Comparison of ENCODE assay signal across 8 cellular contexts in genomic region chr16:88743693-88744519, GRCh38. TPM values are rescaled to one million over a fixed set of nuclear protein-coding genes. Genes with fewer than 3 reads are reported as not detected.
DNase-seq lines count a peak whose midpoint lies in the region; ATAC-seq and TF ChIP-seq lines count a peak whose summit lies in the region.

No MANE protein-coding gene starts in this region.

- no peak overlapping the region for H2AFZ ChIP-seq in DND-41 (ENCODE audit: low read depth, low read length)

- H4K20me1 ChIP-seq in DND-41 (ENCODE audit: insufficient read depth, low read length) = peaks cover 47% of the 10 kb centered on the region

- H3K9ac ChIP-seq in DND-41 (ENCODE audit: low read depth, low read length) = no peak overlapping the region

- DNase-seq in DND-41 (peak; percentile 65), LoVo (ENCODE audit: low spot score) (peak; percentile 34), activated B cell treated with CpG ODN at 0.5 μM for 24 hours (peak; percentile 67), breast epithelium (ENCODE audit: low spot score in 2 of 2) (peak; percentile 58 to 87), iris pigment epithelial cell (ENCODE audit: low read depth) (peak; percentile 51), NCI-H226 (no peak)
- DNase-seq in stimulated activated CD4-positive, alpha-beta T cell treated with anti-CD3 and anti-CD28 coated beads, Interleukin-1b, Interleukin-23, amount 100 ng/mL, for 1 hour (ENCODE audit: low read depth in 2 of 2) = peak; percentile 54 to 69

- TF ChIP-seq CTCF in DND-41 (IDR thresholded peaks at IDR 0.05; ENCODE audit: borderline replicate concordance, extremely low read depth, low read length, poor library complexity, severe bottlenecking) (peak; percentile 82), activated B cell treated with CpG ODN at 0.5 μM for 24 hours (IDR thresholded peaks at IDR 0.05) (peak; percentile 89), breast epithelium (IDR thresholded peaks at IDR 0.05) (peak; percentile 76 to 85 (median 78))

- peaks cover 55% of the 10 kb centered on the region for H3K4me1 Mint-ChIP-seq in activated B cell treated with CpG ODN at 0.5 μM for 24 hours

- H3K36me3 ChIP-seq in DND-41 (ENCODE audit: insufficient read depth, low read length) = peaks cover 55% of the 10 kb centered on the region
- H3K36me3 ChIP-seq in breast epithelium = no peaks in the 10 kb centered on the region

- peaks cover 8% of the 10 kb centered on the region for H3K79me2 ChIP-seq in DND-41 (ENCODE audit: insufficient read depth, low read length)

- H3K4me3 ChIP-seq in DND-41 (ENCODE audit: low read depth in 1 of 2, low read length in 2 of 2) = no peak overlapping the region
- peak overlapping the region in 1 of 3 donors; percentile 9 for H3K4me3 ChIP-seq in breast epithelium

- H3K36me3 Mint-ChIP-seq in activated B cell treated with CpG ODN at 0.5 μM for 24 hours (ENCODE audit: low read depth) = peaks cover 8% of the 10 kb centered on the region

- H3K9me3 Mint-ChIP-seq in activated B cell treated with CpG ODN at 0.5 μM for 24 hours = no peaks in the 10 kb centered on the region

- no peaks in the 10 kb centered on the region for H3K27me3 Mint-ChIP-seq in activated B cell treated with CpG ODN at 0.5 μM for 24 hours

- H3K27ac Mint-ChIP-seq in activated B cell treated with CpG ODN at 0.5 μM for 24 hours = no peak overlapping the region

- no peak overlapping the region for H3K4me3 Mint-ChIP-seq in activated B cell treated with CpG ODN at 0.5 μM for 24 hours

- no peak for TF ChIP-seq POLR2A in breast epithelium (IDR thresholded peaks at IDR 0.05)

- CTCF ChIA-PET in activated B cell treated with CpG ODN at 0.5 μM for 24 hours (lab: Charles Lee) = interaction anchor here (0.6 to 2.0 kb wide), 13 partner anchors 9 to 474 kb away, joined by 3 to 12 read pairs (median 5); partner anchors contain the start of genes GALNS, TRAPPC2L and ZNF778

- no peaks in the 10 kb centered on the region for H3K9me3 ChIP-seq in DND-41 (ENCODE audit: insufficient read depth, low read length, severe bottlenecking)
- no peaks in the 10 kb centered on the region for H3K9me3 ChIP-seq in breast epithelium

- H3K27me3 ChIP-seq in DND-41 (ENCODE audit: insufficient read depth, low read length, poor library complexity) (no peaks in the 10 kb centered on the region), breast epithelium (no peaks in the 10 kb centered on the region)

- peak; percentile 67 for ATAC-seq in DND-41 (ENCODE audit: insufficient read depth, low read depth)
- no peak for ATAC-seq in activated B cell treated with CpG ODN at 0.5 μM for 24 hours (ENCODE audit: low read depth)
- ATAC-seq in HG03378 (IDR thresholded peaks at IDR 0.05; ENCODE audit: unreplicated experiment) = no peak

- no peak overlapping the region for H3K27ac ChIP-seq in DND-41 (ENCODE audit: low read length)
- no peak overlapping the region for H3K27ac ChIP-seq in breast epithelium

- POLR2A ChIA-PET in activated B cell treated with CpG ODN at 0.5 μM for 24 hours (lab: Charles Lee) = interaction anchor here (1.0 to 3.9 kb wide), 2 partner anchors 37 to 474 kb away, joined by 4 to 30 read pairs; partner anchors contain the start of gene ZNF778

- H3K4me1 ChIP-seq in DND-41 (ENCODE audit: insufficient read depth, low read length) = no peaks in the 10 kb centered on the region
- peaks cover 0 to 4% of the 10 kb centered on the region in 2 donors for H3K4me1 ChIP-seq in breast epithelium

- intact Hi-C loops in activated B cell treated with CpG ODN at 0.5 μM for 24 hours (cut with micrococcal nuclease) = loop anchor here (2.0 kb wide), 3 partner anchors 25 to 473 kb away; partner anchors contain the start of genes GALNS, TRAPPC2L and ZNF778
- intact Hi-C loops in breast epithelium (cut with DNase I; ENCODE audit: low total_unique reads) = loop anchor here (5.0 kb wide), 1 partner anchor 38 kb away; no protein-coding TSS in a partner anchor

- no peak overlapping the region for H3K4me2 ChIP-seq in DND-41 (ENCODE audit: insufficient read depth, low read length)

RNA-seq across cellular contexts. Expression of gene CTU2, which starts 37.6 kb away (rescaled TPM):
- total RNA-seq in activated B cell treated with CpG ODN at 0.5 μM for 24 hours = 28.8 and 36.7 TPM in 2 replicates
- 1 to 10 TPM; 7.3 to 8.2 (median 7.8) TPM for total RNA-seq in breast epithelium

RNA-seq across cellular contexts. Expression of gene RNF166, which starts 37.7 kb away (rescaled TPM):
- total RNA-seq in activated B cell treated with CpG ODN at 0.5 μM for 24 hours (31.0 and 45.3 TPM in 2 replicates), breast epithelium (10 to 100 TPM; 19.2 to 22.0 (median 21.9) TPM)

RNA-seq across cellular contexts. Expression of gene PIEZO1, which starts 41.1 kb away (rescaled TPM):
- total RNA-seq in activated B cell treated with CpG ODN at 0.5 μM for 24 hours (75.2 and 85.9 TPM in 2 replicates), breast epithelium (100 to 1,000 TPM in 2 of 3 donors, 10 to 100 TPM in 1; 90.7 to 181 (median 135) TPM)

RNA-seq across cellular contexts. Expression of gene SNAI3, which starts 57.6 kb away (rescaled TPM):
- total RNA-seq in activated B cell treated with CpG ODN at 0.5 μM for 24 hours (1.5 and 2.7 TPM in 2 replicates), breast epithelium (under 1 TPM; 0.66 to 0.96 (median 0.73) TPM)

RNA-seq across cellular contexts. Expression of gene CDT1, which starts 59.7 kb away (rescaled TPM):
- total RNA-seq in activated B cell treated with CpG ODN at 0.5 μM for 24 hours (4.3 and 5.5 TPM in 2 replicates), breast epithelium (1 to 10 TPM; 1.3 to 3.3 (median 3.2) TPM)
